In genomic region chr13:111929036-111929616, GRCh38 we compare ENCODE assay signal across 14 cellular contexts.
DNase-seq lines count a peak whose midpoint lies in the region; ATAC-seq and TF ChIP-seq lines count a peak whose summit lies in the region.
"Had no signal": no experiment of that assay in that cellular context is flagged by ENCODE, and none has a peak within 500 bp of the region (broad histone marks: within the 10 kb centered on the region; RNA-seq: fewer than 3 reads in every experiment).

No MANE protein-coding gene starts in this region.

- no peaks in the 10 kb centered on the region for H3K4me1 Mint-ChIP-seq in natural killer cell treated with Interleukin-12 subunit alpha and Interleukin-12 subunit beta and Interleukin-15 and Interleukin-18, amount 100 ng/mL, for 72 hours (ENCODE audit: low read depth in 2 of 2)
- H3K4me1 Mint-ChIP-seq in natural killer cell (no peaks in the 10 kb centered on the region), chondrocyte (ENCODE audit: low read depth) (no peaks in the 10 kb centered on the region)

- peak; percentile 24 to 36 for ATAC-seq in natural killer cell treated with Interleukin-12 subunit alpha and Interleukin-12 subunit beta and Interleukin-15 and Interleukin-18, amount 100 ng/mL, for 72 hours
- ATAC-seq in natural killer cell: no peak
- ATAC-seq in GM18861 (IDR thresholded peaks at IDR 0.05; ENCODE audit: unreplicated experiment): no peak

- H3K4me1 ChIP-seq in esophagus squamous epithelium: no peaks in the 10 kb centered on the region

- no peak overlapping the region for H3K4me3 Mint-ChIP-seq in natural killer cell treated with Interleukin-12 subunit alpha and Interleukin-12 subunit beta and Interleukin-15 and Interleukin-18, amount 100 ng/mL, for 72 hours
- H3K4me3 Mint-ChIP-seq in natural killer cell (no peak overlapping the region), chondrocyte (ENCODE audit: unreplicated experiment) (no peak overlapping the region)

- no peaks in the 10 kb centered on the region for H3K36me3 ChIP-seq in esophagus squamous epithelium

- H3K27me3 ChIP-seq in esophagus squamous epithelium: peaks cover 0 to 5% (median 0%) of the 10 kb centered on the region in 4 donors

- no peak for DNase-seq in natural killer cell treated with Interleukin-12 subunit alpha and Interleukin-12 subunit beta and Interleukin-15 and Interleukin-18, amount 100 ng/mL, for 72 hours (ENCODE audit: low spot score)
- no peak for DNase-seq in natural killer cell
- DNase-seq in chondrocyte (ENCODE audit: low spot score): peak; percentile 61
- peak; percentile 58 for DNase-seq in posterior vena cava (ENCODE audit: low spot score)
- DNase-seq in esophagus squamous epithelium (lab: John Stamatoyannopoulos, UW): no peak
- DNase-seq in T-helper 2 cell: no peak
- DNase-seq: DMS 273 treated with DMSO at 0.1 percent for 48 hours, EL, NCI-H1105 treated with DMSO at 0.1 percent for 48 hours, NCI-H187 treated with DMSO at 0.1 percent for 48 hours, NCI-H524 treated with DMSO at 0.1 percent for 48 hours, SIG-M5 had no signal

- TF ChIP-seq CTCF in natural killer cell (IDR thresholded peaks at IDR 0.05) (no peak), chondrocyte (IDR thresholded peaks at IDR 0.05) (no peak), esophagus squamous epithelium (IDR thresholded peaks at IDR 0.05) (no peak)

- H3K27ac ChIP-seq in esophagus squamous epithelium: no peak overlapping the region
- H3K27ac ChIP-seq: C4-2B had no signal

- H3K4me3 ChIP-seq in esophagus squamous epithelium: no peak overlapping the region

- peaks cover 0 to 10% (median 7%) of the 10 kb centered on the region in 3 donors for H3K9me3 ChIP-seq in esophagus squamous epithelium

- WGBS in esophagus squamous epithelium, 2 donors: 71 to 75% methylated on average over 4 to 8 of the region's 8 CpGs

- no peak for TF ChIP-seq POLR2A in esophagus squamous epithelium (IDR thresholded peaks at IDR 0.05)

- H3K9me3 Mint-ChIP-seq in natural killer cell treated with Interleukin-12 subunit alpha and Interleukin-12 subunit beta and Interleukin-15 and Interleukin-18, amount 100 ng/mL, for 72 hours: peaks cover 9% of the 10 kb centered on the region
- H3K9me3 Mint-ChIP-seq in natural killer cell (peaks cover 3 to 8% of the 10 kb centered on the region in 2 donors), chondrocyte (ENCODE audit: low read depth) (peaks cover 27% of the 10 kb centered on the region)

- H3K27ac Mint-ChIP-seq in natural killer cell treated with Interleukin-12 subunit alpha and Interleukin-12 subunit beta and Interleukin-15 and Interleukin-18, amount 100 ng/mL, for 72 hours: no peak overlapping the region
- H3K27ac Mint-ChIP-seq in natural killer cell (no peak overlapping the region), chondrocyte (ENCODE audit: unreplicated experiment) (no peak overlapping the region)

- H3K36me3 Mint-ChIP-seq in natural killer cell treated with Interleukin-12 subunit alpha and Interleukin-12 subunit beta and Interleukin-15 and Interleukin-18, amount 100 ng/mL, for 72 hours: no peaks in the 10 kb centered on the region
- H3K36me3 Mint-ChIP-seq in natural killer cell (no peaks in the 10 kb centered on the region), chondrocyte (ENCODE audit: low read depth) (no peaks in the 10 kb centered on the region)

- intact Hi-C loops in natural killer cell (cut with micrococcal nuclease): no loop called here
- intact Hi-C loops in posterior vena cava (cut with DNase I): no loop called here
- intact Hi-C loops in esophagus squamous epithelium (cut with DNase I): no loop called here

- H3K27me3 Mint-ChIP-seq in natural killer cell treated with Interleukin-12 subunit alpha and Interleukin-12 subunit beta and Interleukin-15 and Interleukin-18, amount 100 ng/mL, for 72 hours: peaks cover 11 to 19% of the 10 kb centered on the region in 2 donors
- H3K27me3 Mint-ChIP-seq in natural killer cell (ENCODE audit: low read depth in 2 of 2) (peaks cover 2 to 14% of the 10 kb centered on the region in 2 donors), chondrocyte (ENCODE audit: low read depth) (peaks cover 6% of the 10 kb centered on the region)

Comparison
In these comparisons a context has a peak if more than half of its experiments do, and no peak if none do; other contexts are left out.
1. ATAC-seq: peak in natural killer cell treated with Interleukin-12 subunit alpha and Interleukin-12 subunit beta and Interleukin-15 and Interleukin-18, amount 100 ng/mL, for 72 hours (2 of 2); none in natural killer cell (0 of 3) and GM18861 (single experiment).
2. DNase-seq: peak in chondrocyte (single experiment) and posterior vena cava (single experiment); none in natural killer cell treated with Interleukin-12 subunit alpha and Interleukin-12 subunit beta and Interleukin-15 and Interleukin-18, amount 100 ng/mL, for 72 hours (single experiment), natural killer cell (single experiment), esophagus squamous epithelium (single experiment) and T-helper 2 cell (0 of 5).